Comparison of ENCODE assay signal across 25 cellular contexts in the genomic region with DNA sequence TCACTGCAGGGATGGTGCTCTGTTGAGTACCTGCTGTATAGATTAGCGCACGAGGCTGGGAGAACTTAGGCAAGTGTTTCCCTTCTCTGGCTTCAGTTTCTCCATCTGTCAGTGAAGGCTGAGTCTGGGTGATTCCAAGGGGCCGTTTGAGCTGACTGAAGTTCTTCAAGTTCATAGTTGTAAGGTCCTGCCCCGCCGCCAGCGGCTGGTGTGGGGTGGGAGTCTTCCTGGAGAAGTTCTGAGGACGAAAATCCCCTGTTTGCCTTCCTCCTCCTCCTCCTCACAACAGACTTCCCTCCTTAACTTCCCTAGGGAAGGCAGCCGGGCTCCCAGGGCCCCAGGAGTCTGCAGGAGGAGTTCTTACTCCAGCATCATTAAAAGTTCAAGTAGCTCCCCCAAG. TPM values are rescaled to one million over a fixed set of nuclear protein-coding genes. Genes with fewer than 3 reads are reported as not detected.
DNase-seq lines count a peak whose midpoint lies in the region; ATAC-seq and TF ChIP-seq lines count a peak whose summit lies in the region.
"Had no signal": no experiment of that assay in that cellular context is flagged by ENCODE, and none has a peak within 500 bp of the region (broad histone marks: within the 10 kb centered on the region; RNA-seq: fewer than 3 reads in every experiment).

No MANE protein-coding gene starts in this region.

- H3K27ac Mint-ChIP-seq in MCF 10A (ENCODE audit: low read depth, unreplicated experiment) (no peak overlapping the region), neural progenitor cell (peak overlapping the region; percentile 57)
- H3K27ac Mint-ChIP-seq: activated CD8-positive, alpha-beta memory T cell treated with anti-CD3 and anti-CD28 coated beads, Interleukin-2, amount 10 ng/mL, durations not matched to agents 7 days and 5 days; activated naive CD4-positive, alpha-beta T cell treated with anti-CD3 and anti-CD28 coated beads, Interleukin-2, amount 50 U/mL, for 24 hours; stimulated activated effector memory CD8-positive, alpha-beta T cell treated with anti-CD3 and anti-CD28 coated beads, Interleukin-12 subunit alpha, Interleukin-12 subunit beta, amount 100 ng/mL, for 72 hours had no signal

- H3K9me3 Mint-ChIP-seq in MCF 10A (ENCODE audit: unreplicated experiment) (no peaks in the 10 kb centered on the region), neural progenitor cell (no peaks in the 10 kb centered on the region)
- H3K9me3 Mint-ChIP-seq: activated naive CD4-positive, alpha-beta T cell treated with anti-CD3 and anti-CD28 coated beads, Interleukin-2, amount 50 U/mL, for 24 hours; naive thymus-derived CD8-positive, alpha-beta T cell; stimulated activated effector memory CD8-positive, alpha-beta T cell treated with anti-CD3 and anti-CD28 coated beads, Interleukin-12 subunit alpha, Interleukin-12 subunit beta, amount 100 ng/mL, for 72 hours had no signal

- H2AFZ ChIP-seq in neural progenitor cell (replicated peaks), result no peak overlapping the region

- H3K4me3 ChIP-seq in breast epithelium, result no peak overlapping the region
- H3K4me3 ChIP-seq in coronary artery, result no peak overlapping the region
- no peak overlapping the region for H3K4me3 ChIP-seq in neural progenitor cell
- H3K4me3 ChIP-seq in tibial nerve, result no peak overlapping the region
- H3K4me3 ChIP-seq: SJCRH30 had no signal

- H3K79me2 ChIP-seq in neural progenitor cell (ENCODE audit: low read depth), result no peaks in the 10 kb centered on the region

- no peak overlapping the region for H3K4me2 ChIP-seq in neural progenitor cell

- H3K4me1 ChIP-seq in breast epithelium (peaks cover 42 to 51% of the 10 kb centered on the region in 2 donors), neural progenitor cell (peaks cover 22% of the 10 kb centered on the region), tibial nerve (peaks cover 0 to 64% (median 56%) of the 10 kb centered on the region in 4 donors)

- H3K4me1 Mint-ChIP-seq in MCF 10A (ENCODE audit: insufficient read depth, unreplicated experiment), result peaks cover 37% of the 10 kb centered on the region
- H3K4me1 Mint-ChIP-seq in neural progenitor cell, result peaks cover 44% of the 10 kb centered on the region

- no TSS peak for BruUV-seq in MCF 10A (replicated peaks; lab: Mats Ljungman, UMichigan)

- intact Hi-C loops in breast epithelium (cut with DNase I; ENCODE audit: low total_unique reads), result no loop called here
- intact Hi-C loops in MCF 10A (cut with micrococcal nuclease), result loop anchor here (10.0 kb wide), 1 partner anchor 250 kb away; the partner anchor contains the start of genes CCDC107, RMRP and SIT1

- H3K9me3 ChIP-seq in breast epithelium, result no peaks in the 10 kb centered on the region
- H3K9me3 ChIP-seq in neural progenitor cell (ENCODE audit: low read depth), result no peaks in the 10 kb centered on the region
- no peaks in the 10 kb centered on the region for H3K9me3 ChIP-seq in tibial nerve
- H3K9me3 ChIP-seq: SJCRH30 had no signal

- no peak for TF ChIP-seq EP300 in tibial nerve (IDR thresholded peaks at IDR 0.05)

- ATAC-seq in GM18520 (IDR thresholded peaks at IDR 0.05; ENCODE audit: unreplicated experiment), result no peak
- ATAC-seq: activated CD8-positive, alpha-beta memory T cell treated with anti-CD3 and anti-CD28 coated beads, Interleukin-2, amount 10 ng/mL, durations not matched to agents 7 days and 5 days; naive thymus-derived CD8-positive, alpha-beta T cell had no signal

- H3K36me3 ChIP-seq in breast epithelium, result no peaks in the 10 kb centered on the region
- no peaks in the 10 kb centered on the region for H3K36me3 ChIP-seq in neural progenitor cell
- no peaks in the 10 kb centered on the region for H3K36me3 ChIP-seq in tibial nerve
- H3K36me3 ChIP-seq: SJCRH30 had no signal

- no peak overlapping the region for H3K4me3 Mint-ChIP-seq in MCF 10A (ENCODE audit: unreplicated experiment)
- H3K4me3 Mint-ChIP-seq in neural progenitor cell, result no peak overlapping the region
- H3K4me3 Mint-ChIP-seq: activated CD8-positive, alpha-beta memory T cell treated with anti-CD3 and anti-CD28 coated beads, Interleukin-2, amount 10 ng/mL, durations not matched to agents 7 days and 5 days; activated naive CD4-positive, alpha-beta T cell treated with anti-CD3 and anti-CD28 coated beads, Interleukin-2, amount 50 U/mL, for 24 hours; stimulated activated effector memory CD8-positive, alpha-beta T cell treated with anti-CD3 and anti-CD28 coated beads, Interleukin-12 subunit alpha, Interleukin-12 subunit beta, amount 100 ng/mL, for 72 hours had no signal

- H3K27me3 Mint-ChIP-seq in MCF 10A (ENCODE audit: insufficient read depth, unreplicated experiment), result no peaks in the 10 kb centered on the region
- H3K27me3 Mint-ChIP-seq in neural progenitor cell (ENCODE audit: insufficient read depth, low read depth), result no peaks in the 10 kb centered on the region

- H3K36me3 Mint-ChIP-seq in MCF 10A (ENCODE audit: insufficient read depth, unreplicated experiment) (no peaks in the 10 kb centered on the region), neural progenitor cell (no peaks in the 10 kb centered on the region)
- H3K36me3 Mint-ChIP-seq: activated CD8-positive, alpha-beta memory T cell treated with anti-CD3 and anti-CD28 coated beads, Interleukin-2, amount 10 ng/mL, durations not matched to agents 7 days and 5 days; activated naive CD4-positive, alpha-beta T cell treated with anti-CD3 and anti-CD28 coated beads, Interleukin-2, amount 50 U/mL, for 24 hours; naive thymus-derived CD8-positive, alpha-beta T cell; stimulated activated effector memory CD8-positive, alpha-beta T cell treated with anti-CD3 and anti-CD28 coated beads, Interleukin-12 subunit alpha, Interleukin-12 subunit beta, amount 100 ng/mL, for 72 hours had no signal

- H3F3A ChIP-seq in neural progenitor cell (ENCODE audit: low read depth), result peaks cover 7% of the 10 kb centered on the region

- 49 to 55% methylated on average over 8 of the region's 8 CpGs for WGBS in tibial nerve, 2 donors

- DNase-seq in breast epithelium (ENCODE audit: low spot score in 2 of 2) (no peak), MCF 10A (ENCODE audit: unreplicated experiment) (no peak), coronary artery (ENCODE audit: low spot score) (peak; percentile 72), neural progenitor cell (ENCODE audit: low spot score) (no peak), tibial nerve (ENCODE audit: low spot score in 2 of 2) (no peak)
- DNase-seq in activated T-cell treated with anti-CD3 and anti-CD28 coated beads, Interleukin-2, amount 50 U/mL, for 1 hour, result no peak
- DNase-seq in activated T-cell treated with anti-CD3 and anti-CD28 coated beads, Interleukin-2, amount 50 U/mL, for 48 hours, result no peak
- DNase-seq: 8988T; activated CD4-positive, alpha-beta T cell treated with anti-CD3 and anti-CD28 coated beads for 48 hours; activated CD8-positive, alpha-beta memory T cell treated with anti-CD3 and anti-CD28 coated beads, Interleukin-2, amount 10 ng/mL, durations not matched to agents 7 days and 5 days; aorta; effector CD4-positive, alpha-beta T cell; GF-D8; kidney glomerular epithelial cell; naive thymus-derived CD8-positive, alpha-beta T cell; NCI-H1105; NCI-H2029; NCI-H345; posterior cingulate gyrus had no signal

- H3K27me3 ChIP-seq in breast epithelium, result no peaks in the 10 kb centered on the region
- peaks cover 17% of the 10 kb centered on the region for H3K27me3 ChIP-seq in neural progenitor cell
- H3K27me3 ChIP-seq in tibial nerve, result no peaks in the 10 kb centered on the region
- H3K27me3 ChIP-seq: SJCRH30 had no signal

- TF ChIP-seq POLR2A in breast epithelium (IDR thresholded peaks at IDR 0.05) (no peak), tibial nerve (IDR thresholded peaks at IDR 0.05) (no peak)

- POLR2A ChIA-PET in MCF 10A (lab: Yijun Ruan, JAX), result interaction anchor here (1.2 to 4.8 kb wide), 2 partner anchors 41 to 119 kb away, joined by 3 to 52 read pairs; no protein-coding TSS in a partner anchor

- peak overlapping the region; percentile 95 to 100 for H3K27ac ChIP-seq in breast epithelium
- peak overlapping the region; percentile 95 to 99 for H3K27ac ChIP-seq in coronary artery
- no peak overlapping the region for H3K27ac ChIP-seq in neural progenitor cell
- H3K27ac ChIP-seq in tibial nerve, result peak overlapping the region; percentile 92 to 97 (median 94)
- H3K27ac ChIP-seq: SJCRH30 had no signal

- no peaks in the 10 kb centered on the region for H4K20me1 ChIP-seq in neural progenitor cell (ENCODE audit: low read depth)

- CTCF ChIA-PET in MCF 10A (lab: Yijun Ruan, JAX), result interaction anchor here (0.6 to 7.8 kb wide), 8 partner anchors 20 to 167 kb away, joined by 3 to 88 read pairs (median 4); no protein-coding TSS in a partner anchor

- no peak overlapping the region for H3K9ac ChIP-seq in neural progenitor cell

- TF ChIP-seq CTCF in breast epithelium (IDR thresholded peaks at IDR 0.05) (no peak), MCF 10A (IDR thresholded peaks at IDR 0.05; ENCODE audit: unreplicated experiment) (no peak), coronary artery (IDR thresholded peaks at IDR 0.05) (no peak), neural progenitor cell (IDR thresholded peaks at IDR 0.05) (no peak), tibial nerve (IDR thresholded peaks at IDR 0.05) (no peak)

RNA-seq across cellular contexts. Expression of gene HRCT1, which starts 1.7 kb away (rescaled TPM):
- 10 to 100 TPM in 2 of 3 donors, 1 to 10 TPM in 1; 3.4 to 16.0 (median 12.8) TPM for total RNA-seq in breast epithelium
- total RNA-seq in MCF 10A (2022), result 4.4 and 6.0 TPM in 2 replicates
- total RNA-seq in neural progenitor cell (ENCODE audit: low replicate concordance), result not detected in 2 replicates
- 10 to 100 TPM in 3 of 4 donors, 1 to 10 TPM in 1; 7.2 to 15.5 (median 12.0) TPM for total RNA-seq in tibial nerve
- total RNA-seq: activated CD8-positive, alpha-beta memory T cell treated with anti-CD3 and anti-CD28 coated beads, Interleukin-2, amount 10 ng/mL, durations not matched to agents 7 days and 5 days; naive thymus-derived CD8-positive, alpha-beta T cell; SJCRH30; T-helper 1 cell treated with Interleukin-12 subunit alpha and Interleukin-12 subunit beta and Interleukin-4 antibody, amounts not matched to agents 30 ng/mL and 1 ng/mL, for 36 hours had no signal

RNA-seq across cellular contexts. Expression of gene SPAAR, which starts 5.0 kb away (rescaled TPM):
- 10 to 100 TPM in 1 of 3 donors, 1 to 10 TPM in 2; 4.8 to 13.4 (median 8.6) TPM for total RNA-seq in breast epithelium
- 0.27 and 0.72 TPM in 2 replicates for total RNA-seq in MCF 10A (2022)
- 0.22 TPM in 1 of 2 replicates, not detected in the other for total RNA-seq in neural progenitor cell (ENCODE audit: low replicate concordance)
- 10 to 100 TPM in 1 of 4 donors, 1 to 10 TPM in 3; 5.1 to 12.2 (median 7.7) TPM for total RNA-seq in tibial nerve
- total RNA-seq: activated CD8-positive, alpha-beta memory T cell treated with anti-CD3 and anti-CD28 coated beads, Interleukin-2, amount 10 ng/mL, durations not matched to agents 7 days and 5 days; naive thymus-derived CD8-positive, alpha-beta T cell; T-helper 1 cell treated with Interleukin-12 subunit alpha and Interleukin-12 subunit beta and Interleukin-4 antibody, amounts not matched to agents 30 ng/mL and 1 ng/mL, for 36 hours had no signal

RNA-seq across cellular contexts. Expression of gene OR13J1, which starts 34.1 kb away (rescaled TPM):
- total RNA-seq in breast epithelium, result not detected
- total RNA-seq in MCF 10A (2022), result not detected in 2 replicates
- total RNA-seq in neural progenitor cell (ENCODE audit: low replicate concordance), result not detected in 2 replicates
- not detected for total RNA-seq in tibial nerve
- total RNA-seq: activated CD8-positive, alpha-beta memory T cell treated with anti-CD3 and anti-CD28 coated beads, Interleukin-2, amount 10 ng/mL, durations not matched to agents 7 days and 5 days; aorta; glomerular endothelial cell; naive thymus-derived CD8-positive, alpha-beta T cell; SJCRH30; T-helper 1 cell treated with Interleukin-12 subunit alpha and Interleukin-12 subunit beta and Interleukin-4 antibody, amounts not matched to agents 30 ng/mL and 1 ng/mL, for 36 hours had no signal

RNA-seq across cellular contexts. Expression of gene OR2S2, which starts 53.6 kb away (rescaled TPM):
- total RNA-seq in breast epithelium (not detected), MCF 10A (2022) (not detected in 2 replicates), neural progenitor cell (ENCODE audit: low replicate concordance) (not detected in 2 replicates), tibial nerve (not detected)
- total RNA-seq: activated CD8-positive, alpha-beta memory T cell treated with anti-CD3 and anti-CD28 coated beads, Interleukin-2, amount 10 ng/mL, durations not matched to agents 7 days and 5 days; aorta; glomerular endothelial cell; naive thymus-derived CD8-positive, alpha-beta T cell; SJCRH30; T-helper 1 cell treated with Interleukin-12 subunit alpha and Interleukin-12 subunit beta and Interleukin-4 antibody, amounts not matched to agents 30 ng/mL and 1 ng/mL, for 36 hours had no signal
